In the genomic region with DNA sequence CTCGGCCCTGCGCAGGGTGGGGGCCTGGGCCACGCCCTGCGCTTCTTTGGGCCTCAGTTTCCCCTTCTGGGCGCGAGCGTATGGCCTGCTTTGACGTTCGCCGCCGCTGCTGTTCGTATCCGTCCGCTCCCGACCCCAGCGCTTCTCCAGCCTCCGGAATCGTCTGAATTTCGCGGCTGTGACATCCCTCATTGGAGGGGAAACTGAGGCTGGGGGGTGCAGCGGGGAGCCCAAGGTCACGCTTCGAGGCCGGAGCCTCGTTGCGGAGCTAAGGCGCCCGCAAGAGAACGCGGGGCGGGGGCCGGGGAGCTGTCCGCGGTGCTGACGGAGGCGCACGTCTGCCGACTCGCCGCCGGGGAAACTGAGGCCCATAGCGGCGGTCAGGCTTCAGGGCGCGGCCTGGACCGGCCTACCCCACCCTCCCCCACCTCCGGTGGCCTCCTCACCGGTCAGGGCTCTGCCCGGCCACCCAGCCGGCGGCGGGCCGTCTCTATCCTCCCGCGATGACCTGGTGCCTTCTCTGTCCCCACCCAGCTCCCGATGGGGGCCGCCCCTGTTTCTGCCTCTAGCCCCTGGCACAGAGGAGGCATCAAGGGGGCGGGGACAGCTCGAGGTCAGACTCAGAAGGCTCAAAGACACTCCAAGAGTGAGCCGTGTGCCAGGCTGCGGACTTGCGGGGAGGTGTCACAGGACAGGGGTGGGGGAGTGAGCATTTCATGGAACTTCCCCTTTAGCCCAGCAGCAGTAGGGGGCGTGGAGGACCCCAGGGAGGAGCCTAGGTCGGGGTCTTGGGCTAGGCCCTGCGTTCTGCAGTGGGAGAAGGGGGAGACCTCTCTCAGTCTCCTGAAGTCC, we compare ENCODE assay signal across 9 cellular contexts. TPM values are rescaled to one million over a fixed set of nuclear protein-coding genes. Genes with fewer than 3 reads are reported as not detected.
DNase-seq lines count a peak whose midpoint lies in the region; ATAC-seq, FAIRE-seq and TF ChIP-seq lines count a peak whose summit lies in the region.
"Had no signal": no experiment of that assay in that cellular context is flagged by ENCODE, and none has a peak within 500 bp of the region (broad histone marks: within the 10 kb centered on the region; RNA-seq: fewer than 3 reads in every experiment).

No MANE protein-coding gene starts in this region.

- CTCF ChIA-PET in A673 (lab: Charles Lee) = no interaction called here

- no peak for TF ChIP-seq POLR2A in GM12891 (IDR thresholded peaks at IDR 0.05; ENCODE audit: low read depth, low read length)

- peaks cover 15% of the 10 kb centered on the region for H3K4me1 ChIP-seq in A673 (ENCODE audit: insufficient read depth, low read length, poor library complexity, severe bottlenecking)

- H3K36me3 ChIP-seq in A673 (ENCODE audit: insufficient read depth, low read length, poor library complexity, severe bottlenecking) (peaks cover 9% of the 10 kb centered on the region), WERI-Rb-1 (peaks cover 11% of the 10 kb centered on the region)

- no peaks in the 10 kb centered on the region for H3K9me3 ChIP-seq in A673 (ENCODE audit: low read depth, low read length, poor library complexity, severe bottlenecking)
- H3K9me3 ChIP-seq in WERI-Rb-1 (ENCODE audit: severe bottlenecking) = no peaks in the 10 kb centered on the region

- BruUV-seq in A673 (replicated peaks; lab: Mats Ljungman, UMichigan) = no TSS peak

- TF ChIP-seq CTCF in A673 (conservative IDR thresholded peaks at IDR 0.05; ENCODE audit: low read depth, low read length) (no peak), WERI-Rb-1 (IDR thresholded peaks at IDR 0.05; ENCODE audit: low read depth, low read length) (no peak), GM13976 (IDR thresholded peaks at IDR 0.05; ENCODE audit: borderline replicate concordance, control extremely low read depth, extremely low read depth, insufficient read depth, missing control alignments) (no peak)

- no peak for FAIRE-seq in GM12891 (lab: Jason Lieb, UNC)
- FAIRE-seq: endometrium had no signal

- POLR2A ChIA-PET in A673 (lab: Charles Lee; ENCODE audit: low non-redundant PET) = interaction anchor here (0.6 kb wide), 1 partner anchor 10 kb away, joined by 20 read pairs; no protein-coding TSS in a partner anchor

- no peak for ATAC-seq in HG03439 (IDR thresholded peaks at IDR 0.05; ENCODE audit: unreplicated experiment)

- in situ Hi-C loops in GM13976 (cut with MboI; ENCODE audit: low sequenced_read_pairs, unreplicated experiment) = no loop called here

- H3K27me3 ChIP-seq in A673 (replicated peaks; ENCODE audit: insufficient read depth, low read depth, low read length, poor library complexity) = peaks cover 38% of the 10 kb centered on the region
- H3K27me3 ChIP-seq in WERI-Rb-1 (ENCODE audit: insufficient read depth, low read depth, severe bottlenecking) = peaks cover 38% of the 10 kb centered on the region
- peaks cover 8% of the 10 kb centered on the region for H3K27me3 ChIP-seq in layer of hippocampus (ENCODE audit: control insufficient read depth, insufficient read depth, low read length)

- intact Hi-C loops in A673 (cut with micrococcal nuclease; ENCODE audit: unreplicated experiment) = loop anchor here (10.0 kb wide), 1 partner anchor 172 kb away; a partner anchor contains a TSS

- H3K4me3 ChIP-seq in A673 (ENCODE audit: low read depth, low read length, poor library complexity, severe bottlenecking) (peak overlapping the region; percentile 56), WERI-Rb-1 (ENCODE audit: low read depth, low read length) (peak overlapping the region; percentile 56)

- H3K27ac ChIP-seq in A673 (ENCODE audit: low read depth, low read length, poor library complexity, severe bottlenecking) (no peak overlapping the region), WERI-Rb-1 (no peak overlapping the region), layer of hippocampus (ENCODE audit: low read depth, low read length) (peak overlapping the region; percentile 65)

- peak; percentile 51 for DNase-seq in A673 (ENCODE audit: low spot score)
- peak; percentile 21 for DNase-seq in CD1c-positive myeloid dendritic cell (ENCODE audit: extremely low spot score)
- DNase-seq in WERI-Rb-1 = peak; percentile 33
- DNase-seq in retina = no peak
- DNase-seq in GM12891 (ENCODE audit: insufficient read length, low spot score) = no peak
- no peak for DNase-seq in GM13976 (ENCODE audit: low spot score)

TF ChIP-seq in GM12891, 5 proteins besides CTCF, POLR2A, EP300 and RAD21:
- TF ChIP-seq TAF1 (IDR thresholded peaks at IDR 0.05; ENCODE audit: low read depth, low read length) = no peak
- no peak for TF ChIP-seq POU2F2 (IDR thresholded peaks at IDR 0.05; ENCODE audit: low read depth, low read length)
- no peak for TF ChIP-seq SPI1 (IDR thresholded peaks at IDR 0.05; ENCODE audit: low read depth, low read length)
- no peak for TF ChIP-seq PAX5 (IDR thresholded peaks at IDR 0.05; ENCODE audit: insufficient read depth, low read length, severe bottlenecking)
- no peak for TF ChIP-seq POLR2AphosphoS5 (IDR thresholded peaks at IDR 0.05; ENCODE audit: low read depth, low read length)

RNA-seq across cellular contexts. Expression of a gene that starts 3.0 kb away (rescaled TPM):
- 1.3 and 1.9 TPM in 2 replicates for total RNA-seq in A673 (2021)
- polyA plus RNA-seq in GM12891 (2012; ENCODE audit: low read depth, missing spikeins) = 0.14 TPM

RNA-seq across cellular contexts. Expression of a gene that starts 8.7 kb away (rescaled TPM):
- total RNA-seq in A673 (2021) = 1,685 and 1,696 TPM in 2 replicates
- 3,343 TPM for polyA plus RNA-seq in GM12891 (2012; ENCODE audit: low read depth, missing spikeins)

RNA-seq across cellular contexts. Expression of a gene that starts 32.1 kb away (rescaled TPM):
- total RNA-seq in A673 (2021) = 35.0 and 37.1 TPM in 2 replicates
- 18.0 TPM for polyA plus RNA-seq in GM12891 (2012; ENCODE audit: low read depth, missing spikeins)

RNA-seq across cellular contexts. Expression of a gene that starts 39.6 kb away (rescaled TPM):
- total RNA-seq in A673 (2021) = 222 and 229 TPM in 2 replicates
- polyA plus RNA-seq in GM12891 (2012; ENCODE audit: low read depth, missing spikeins) = 73.3 TPM

RNA-seq across cellular contexts. Expression of a gene that starts 43.2 kb away (rescaled TPM):
- total RNA-seq in A673 (2021) = 7.2 and 11.1 TPM in 2 replicates
- polyA plus RNA-seq in GM12891 (2012; ENCODE audit: low read depth, missing spikeins) = 1.2 TPM

Comparison
In these comparisons a context has a peak if more than half of its experiments do, and no peak if none do; other contexts are left out.
1. DNase-seq: peak in A673 (single experiment), CD1c-positive myeloid dendritic cell (single experiment) and WERI-Rb-1 (single experiment); none in retina (single experiment), GM12891 (single experiment) and GM13976 (single experiment).